ENCODE assay signal across 16 cellular contexts in the genomic region with DNA sequence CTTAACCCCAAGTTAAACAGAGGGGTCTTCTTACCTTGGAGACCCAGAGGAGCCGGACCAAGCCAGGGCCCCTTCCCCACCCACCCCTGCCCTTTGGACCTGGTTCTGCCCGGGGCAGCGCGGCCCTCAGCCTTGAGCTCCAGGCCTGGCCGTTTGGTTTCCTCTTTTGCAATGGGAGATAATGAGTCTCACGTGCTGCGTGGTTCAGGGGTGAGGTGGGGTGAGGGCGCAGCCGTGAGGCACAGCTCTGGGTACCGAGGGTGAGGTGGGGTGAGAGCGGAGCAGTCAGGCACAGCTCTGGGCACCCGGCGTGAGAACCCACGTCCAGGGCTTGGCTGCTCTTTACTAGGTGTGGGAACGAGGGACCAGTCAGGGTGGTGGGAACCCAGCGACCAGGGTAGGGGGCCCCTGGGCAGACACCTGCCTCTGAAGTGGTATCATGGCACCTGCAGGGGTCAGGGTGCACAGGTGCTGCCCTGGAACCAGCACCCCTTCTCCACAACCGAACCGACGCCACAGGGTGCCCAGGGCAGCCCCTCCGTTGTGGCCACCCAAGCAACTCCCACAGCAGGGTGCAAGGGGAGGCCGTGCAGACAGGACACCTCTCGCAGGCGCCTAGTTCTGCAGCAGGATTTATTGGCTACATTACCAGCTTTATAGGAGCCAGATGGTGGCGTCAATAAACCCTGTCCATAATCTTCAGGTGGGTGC.
A peak's percentile ranks its signal among the peaks of the same experiment; 100 is the strongest.
DNase-seq lines count a peak whose midpoint lies in the region; ATAC-seq and TF ChIP-seq lines count a peak whose summit lies in the region.
"Had no signal": no experiment of that assay in that cellular context is flagged by ENCODE, and none has a peak within 500 bp of the region (broad histone marks: within the 10 kb centered on the region; RNA-seq: fewer than 3 reads in every experiment).

No MANE protein-coding gene starts in this region.

- POLR2A ChIA-PET in HEK293 (lab: Yijun Ruan, JAX) = no interaction called here

- no peaks in the 10 kb centered on the region for H3K36me3 ChIP-seq in HEK293 (ENCODE audit: control insufficient read depth in 2 of 2, insufficient read depth in 1 of 2, low read length in 2 of 2)
- H3K36me3 ChIP-seq in hepatocyte (replicated peaks; ENCODE audit: insufficient read depth, low read depth) = no peaks in the 10 kb centered on the region

- H3K79me2 ChIP-seq in hepatocyte = no peaks in the 10 kb centered on the region

- WGBS in hepatocyte (ENCODE audit: low lambda C conversion rate, missing lambda C conversion rate) = 71% methylated on average over 24 of the region's 24 CpGs
- 56 to 69% methylated on average over 21 to 22 of the region's 24 CpGs for WGBS in lower leg skin, 2 donors

- no peaks in the 10 kb centered on the region for H3K9me3 Mint-ChIP-seq in progenitor cell of endocrine pancreas (ENCODE audit: low read depth)
- H3K9me3 Mint-ChIP-seq: CD8-positive, alpha-beta memory T cell had no signal

- DNase-seq in NOMO-1 treated with dmso at 0.1 percent for 144 hours (lab: John Stamatoyannopoulos, UW; ENCODE audit: unreplicated experiment) (peak; percentile 21), hepatocyte (ENCODE audit: low spot score) (peak; percentile 60), progenitor cell of endocrine pancreas (ENCODE audit: low spot score, unreplicated experiment) (no peak), lower leg skin (ENCODE audit: low spot score in 2 of 2) (no peak)
- DNase-seq in activated naive CD4-positive, alpha-beta T cell (lab: John Stamatoyannopoulos, UW) = no peak
- DNase-seq: C1 segment of cervical spinal cord; CD8-positive, alpha-beta memory T cell; DMS53; EL; KG1; NCI-H1048; NCI-H2029; NCI-H526 had no signal

- H2AFZ ChIP-seq in hepatocyte = no peak overlapping the region

- H3K27me3 Mint-ChIP-seq in progenitor cell of endocrine pancreas = no peaks in the 10 kb centered on the region

- H3K9me3 ChIP-seq in HEK293 (ENCODE audit: control insufficient read depth, insufficient read depth, low read depth, low read length) (no peaks in the 10 kb centered on the region), hepatocyte (ENCODE audit: low read depth) (no peaks in the 10 kb centered on the region)

- peaks cover 20% of the 10 kb centered on the region for H3K27me3 ChIP-seq in hepatocyte

- no peak overlapping the region for H3K4me3 ChIP-seq in HEK293 (ENCODE audit: low read depth, low read length)
- H3K4me3 ChIP-seq in hepatocyte = no peak overlapping the region
- H3K4me3 ChIP-seq in lower leg skin (ENCODE audit: low read depth, poor library complexity, severe bottlenecking) = no peak overlapping the region

- CTCF ChIA-PET in HEK293 (lab: Yijun Ruan, JAX) = no interaction called here

- peak overlapping the region; percentile 29 for H3K4me2 ChIP-seq in hepatocyte

- intact Hi-C loops in lower leg skin (cut with DNase I; ENCODE audit: low total_unique reads) = no loop called here

- no peaks in the 10 kb centered on the region for H3K9me2 ChIP-seq in hepatocyte (replicated peaks; ENCODE audit: insufficient read depth)

- no peak for ATAC-seq in GM19397 (IDR thresholded peaks at IDR 0.05; ENCODE audit: unreplicated experiment)
- ATAC-seq: Panc1 had no signal

- H3K4me1 ChIP-seq in HEK293 (ENCODE audit: control insufficient read depth, insufficient read depth, low read length) = peaks cover 7% of the 10 kb centered on the region; the same call in 1 of the 2 replicates
- H3K4me1 ChIP-seq in hepatocyte (ENCODE audit: insufficient read depth) = peaks cover 37% of the 10 kb centered on the region

- no peak for TF ChIP-seq POLR2A in lower leg skin (IDR thresholded peaks at IDR 0.05)

- TF ChIP-seq CTCF in HEK293 (tag by site-specific recombination; IDR thresholded peaks at IDR 0.05) (no peak), hepatocyte (IDR thresholded peaks at IDR 0.05; ENCODE audit: poor library complexity) (no peak), progenitor cell of endocrine pancreas (IDR thresholded peaks at IDR 0.05; ENCODE audit: unreplicated experiment) (no peak), lower leg skin (IDR thresholded peaks at IDR 0.05) (no peak)

- peaks cover 5% of the 10 kb centered on the region for H3K36me3 Mint-ChIP-seq in progenitor cell of endocrine pancreas (ENCODE audit: insufficient read depth)
- H3K36me3 Mint-ChIP-seq: CD8-positive, alpha-beta memory T cell had no signal

- H3K27ac ChIP-seq in HEK293 (ENCODE audit: extremely low read depth, low read depth, low read length) (no peak overlapping the region), hepatocyte (peak overlapping the region; percentile 92)

- H3K4me3 Mint-ChIP-seq in progenitor cell of endocrine pancreas (ENCODE audit: low read depth) = no peak overlapping the region
- H3K4me3 Mint-ChIP-seq: CD8-positive, alpha-beta memory T cell had no signal

- peak overlapping the region; percentile 77 for H3K27ac Mint-ChIP-seq in progenitor cell of endocrine pancreas
- H3K27ac Mint-ChIP-seq: CD8-positive, alpha-beta memory T cell had no signal

- no peaks in the 10 kb centered on the region for H4K20me1 ChIP-seq in hepatocyte (ENCODE audit: insufficient read depth, poor library complexity, severe bottlenecking)

- peaks cover 48% of the 10 kb centered on the region for H3K4me1 Mint-ChIP-seq in progenitor cell of endocrine pancreas (ENCODE audit: low read depth)
- H3K4me1 Mint-ChIP-seq: CD8-positive, alpha-beta memory T cell had no signal

TF ChIP-seq in HEK293, 187 proteins besides CTCF, POLR2A, EP300 and RAD21:
- TF ChIP-seq ZNF423 (tag by site-specific recombination; IDR thresholded peaks at IDR 0.05) (peak; percentile 60; the same call in 1 of the 2 replicates), ZFP69B (tag by site-specific recombination; IDR thresholded peaks at IDR 0.05) (no peak), ZBTB7A (tag by site-specific recombination; IDR thresholded peaks at IDR 0.05; ENCODE audit: low read depth) (no peak), ZNF624 (tag by site-specific recombination; IDR thresholded peaks at IDR 0.05) (no peak), HOXD13 (CRISPR knock-in tag; IDR thresholded peaks at IDR 0.05; ENCODE audit: borderline replicate concordance) (no peak), RBAK (tag by site-specific recombination; IDR thresholded peaks at IDR 0.05) (no peak)
- TF ChIP-seq, protein P1, sequence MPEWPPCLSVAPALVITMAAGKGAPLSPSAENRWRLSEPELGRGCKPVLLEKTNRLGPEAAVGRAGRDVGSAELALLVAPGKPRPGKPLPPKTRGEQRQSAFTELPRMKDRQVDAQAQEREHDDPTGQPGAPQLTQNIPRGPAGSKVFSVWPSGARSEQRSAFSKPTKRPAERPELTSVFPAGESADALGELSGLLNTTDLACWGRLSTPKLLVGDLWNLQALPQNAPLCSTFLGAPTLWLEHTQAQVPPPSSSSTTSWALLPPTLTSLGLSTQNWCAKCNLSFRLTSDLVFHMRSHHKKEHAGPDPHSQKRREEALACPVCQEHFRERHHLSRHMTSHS (tag by site-specific recombination; IDR thresholded peaks at IDR 0.05) = no peak

Comparison
In these comparisons a context has a peak if more than half of its experiments do, and no peak if none do; other contexts are left out.
1. DNase-seq: peak in NOMO-1 treated with dmso at 0.1 percent for 144 hours (single experiment) and hepatocyte (single experiment); none in progenitor cell of endocrine pancreas (single experiment), lower leg skin (0 of 2) and activated naive CD4-positive, alpha-beta T cell (0 of 4).